In the genomic region with DNA sequence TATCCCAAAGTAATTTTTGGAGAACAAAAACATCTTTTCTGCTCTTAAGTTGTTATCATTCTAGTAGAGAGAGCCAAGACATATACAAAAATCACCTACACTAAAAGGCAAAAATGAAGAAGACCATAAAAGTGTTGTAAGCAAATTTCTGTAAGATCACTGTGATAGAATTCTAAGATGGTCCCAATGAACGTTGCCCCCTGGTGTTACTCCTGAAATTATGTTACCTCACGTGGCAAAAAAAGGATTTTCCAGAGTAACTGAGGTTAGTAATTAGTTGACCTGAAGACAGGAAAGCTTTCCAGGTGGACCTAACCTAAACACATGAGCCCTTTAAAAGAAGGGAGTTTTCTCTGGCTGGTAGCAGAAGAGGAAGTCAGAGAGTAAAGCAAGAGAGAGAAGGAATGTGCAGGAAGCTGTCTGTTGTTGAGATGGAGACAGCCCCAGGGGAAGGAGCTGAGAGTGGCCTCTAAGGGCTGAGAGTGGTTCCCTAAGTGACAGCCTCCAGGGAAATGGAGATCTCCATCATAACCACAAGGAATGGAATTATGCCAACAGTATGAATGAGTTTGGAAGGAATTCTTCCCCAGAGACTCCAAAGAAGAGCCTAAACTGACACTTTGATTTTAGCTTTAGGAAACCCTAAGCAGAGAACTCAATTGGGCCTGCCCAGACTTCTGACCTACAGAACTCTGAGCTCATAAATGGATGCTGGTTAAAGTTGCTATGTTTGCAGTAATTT, we compare ENCODE assay signal across 10 cellular contexts.
DNase-seq lines count a peak whose midpoint lies in the region; ATAC-seq and TF ChIP-seq lines count a peak whose summit lies in the region.
"Had no signal": no experiment of that assay in that cellular context is flagged by ENCODE, and none has a peak within 500 bp of the region (broad histone marks: within the 10 kb centered on the region; RNA-seq: fewer than 3 reads in every experiment).

No MANE protein-coding gene starts in this region.

- no peaks in the 10 kb centered on the region for H3K27me3 Mint-ChIP-seq in GM23338 (ENCODE audit: insufficient read depth, low read depth, poor library complexity)

- no peak overlapping the region for H2AFZ ChIP-seq in GM23338

- H3K4me3 Mint-ChIP-seq in GM23338, result no peak overlapping the region

- POLR2A ChIA-PET in AG04449 (lab: Yijun Ruan, JAX), result no interaction called here

- no peaks in the 10 kb centered on the region for H3K36me3 ChIP-seq in GM23338 (ENCODE audit: insufficient read depth)
- H3K36me3 ChIP-seq: SJCRH30 had no signal

- peaks cover 9% of the 10 kb centered on the region for H3K4me1 Mint-ChIP-seq in GM23338

- no peaks in the 10 kb centered on the region for H4K20me1 ChIP-seq in GM23338 (replicated peaks; ENCODE audit: insufficient read depth)

- H3K27ac ChIP-seq in GM23338 (ENCODE audit: low read depth), result no peak overlapping the region
- H3K27ac ChIP-seq: SJCRH30 had no signal

- no peaks in the 10 kb centered on the region for H3K9me2 ChIP-seq in GM23338 (ENCODE audit: insufficient read depth)

- no peaks in the 10 kb centered on the region for H3K79me2 ChIP-seq in GM23338 (replicated peaks; ENCODE audit: insufficient read depth)

- H3K27me3 ChIP-seq in GM23338 (ENCODE audit: insufficient read depth), result no peaks in the 10 kb centered on the region
- H3K27me3 ChIP-seq: SJCRH30 had no signal

- 0 out of 2 replicates have a peak, but pooled peaks cover 7% of the 10 kb centered on the region for H3K4me1 ChIP-seq in GM23338 (ENCODE audit: insufficient read depth)
- H3K4me1 ChIP-seq: SJCRH30 had no signal

- peak; percentile 57 for DNase-seq in AG04449 (ENCODE audit: low read depth, low spot score)
- peak; percentile 31 for DNase-seq in GM23338 (ENCODE audit: low spot score)
- DNase-seq in T1000 (lab: John Stamatoyannopoulos, UW), result peak; percentile 70
- DNase-seq in left ventricle myocardium superior, result no peak
- no peak for DNase-seq in activated CD4-positive, CD25-positive, alpha-beta regulatory T cell treated with anti-CD3 and anti-CD28 coated beads, Interleukin-2, amount 50 U/mL, for 72 hours
- DNase-seq in retina, result no peak
- DNase-seq: Karpas-422 had no signal

- H3K9me3 Mint-ChIP-seq in GM23338, result peaks cover 10% of the 10 kb centered on the region

- peak; percentile 14 for TF ChIP-seq CTCF in AG04449 (IDR thresholded peaks at IDR 0.05; ENCODE audit: insufficient read depth, low read length, missing control alignments)
- TF ChIP-seq CTCF in GM23338 (conservative IDR thresholded peaks at IDR 0.05; ENCODE audit: low read depth in 2 of 2), result peak; percentile 36 to 38

- ATAC-seq in GM23338, result 0 out of 3 replicates have a peak, but pooled peaks have one; percentile 34
- ATAC-seq in left ventricle myocardium superior, result peak; percentile 53
- no peak for ATAC-seq in GM21423 (IDR thresholded peaks at IDR 0.05; ENCODE audit: unreplicated experiment)
- ATAC-seq in HG02970 (IDR thresholded peaks at IDR 0.05; ENCODE audit: low FRiP score, unreplicated experiment), result no peak

- CTCF ChIA-PET in AG04449 (lab: Yijun Ruan, JAX), result interaction anchor here (0.7 to 1.7 kb wide), 8 partner anchors 9 to 650 kb away, joined by 3 to 5 read pairs (median 4); no protein-coding TSS in a partner anchor

- H3K27ac Mint-ChIP-seq in GM23338, result no peak overlapping the region

- no peaks in the 10 kb centered on the region for H3F3A ChIP-seq in GM23338 (replicated peaks; ENCODE audit: low read depth)

- peaks cover 3% of the 10 kb centered on the region; the same call in 2 of the 3 replicates for H3K36me3 Mint-ChIP-seq in GM23338 (ENCODE audit: low read depth)

- H3K4me3 ChIP-seq in AG04449 (ENCODE audit: low read depth, low read length), result no peak overlapping the region
- no peak overlapping the region for H3K4me3 ChIP-seq in GM23338
- H3K4me3 ChIP-seq: SJCRH30 had no signal

- intact Hi-C loops in left ventricle myocardium superior (cut with micrococcal nuclease), result no loop called here

- no peak overlapping the region for H3K4me2 ChIP-seq in GM23338

TF ChIP-seq in GM23338, 12 proteins besides CTCF, POLR2A, EP300 and RAD21 (continues in another document):
- no peak for TF ChIP-seq POLR2AphosphoS5 (IDR thresholded peaks at IDR 0.05; ENCODE audit: low read depth)
- TF ChIP-seq ZNF331 (CRISPR knock-in tag; IDR thresholded peaks at IDR 0.05; ENCODE audit: low read depth), result no peak
- TF ChIP-seq EZH2 (IDR thresholded peaks at IDR 0.05; ENCODE audit: low read depth, unreplicated experiment), result no peak
- no peak for TF ChIP-seq NANOG (IDR thresholded peaks at IDR 0.05; ENCODE audit: borderline replicate concordance)
- TF ChIP-seq CREB1 (CRISPR knock-in tag; IDR thresholded peaks at IDR 0.05; ENCODE audit: low read depth), result no peak
- TF ChIP-seq REST (IDR thresholded peaks at IDR 0.05; ENCODE audit: unreplicated experiment), result no peak
- no peak for TF ChIP-seq JUNB (IDR thresholded peaks at IDR 0.05; ENCODE audit: unreplicated experiment)
- TF ChIP-seq STAT1 (IDR thresholded peaks at IDR 0.05; ENCODE audit: unreplicated experiment), result no peak
- TF ChIP-seq ZNF114 (CRISPR knock-in tag; IDR thresholded peaks at IDR 0.05), result no peak
- no peak for TF ChIP-seq EZH2phosphoT487 (IDR thresholded peaks at IDR 0.05; ENCODE audit: unreplicated experiment)
- TF ChIP-seq, protein P1, sequence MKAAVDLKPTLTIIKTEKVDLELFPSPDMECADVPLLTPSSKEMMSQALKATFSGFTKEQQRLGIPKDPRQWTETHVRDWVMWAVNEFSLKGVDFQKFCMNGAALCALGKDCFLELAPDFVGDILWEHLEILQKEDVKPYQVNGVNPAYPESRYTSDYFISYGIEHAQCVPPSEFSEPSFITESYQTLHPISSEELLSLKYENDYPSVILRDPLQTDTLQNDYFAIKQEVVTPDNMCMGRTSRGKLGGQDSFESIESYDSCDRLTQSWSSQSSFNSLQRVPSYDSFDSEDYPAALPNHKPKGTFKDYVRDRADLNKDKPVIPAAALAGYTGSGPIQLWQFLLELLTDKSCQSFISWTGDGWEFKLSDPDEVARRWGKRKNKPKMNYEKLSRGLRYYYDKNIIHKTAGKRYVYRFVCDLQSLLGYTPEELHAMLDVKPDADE (IDR thresholded peaks at IDR 0.05), result no peak

Comparison
In these comparisons a context has a peak if more than half of its experiments do, and no peak if none do; other contexts are left out.
1. DNase-seq: peak in AG04449 (single experiment), GM23338 (single experiment) and T1000 (single experiment); none in left ventricle myocardium superior (single experiment), activated CD4-positive, CD25-positive, alpha-beta regulatory T cell treated with anti-CD3 and anti-CD28 coated beads, Interleukin-2, amount 50 U/mL, for 72 hours (single experiment) and retina (single experiment).
2. ATAC-seq: peak in GM23338 (single experiment) and left ventricle myocardium superior (single experiment); none in GM21423 (single experiment) and HG02970 (single experiment).